In the genomic region with DNA sequence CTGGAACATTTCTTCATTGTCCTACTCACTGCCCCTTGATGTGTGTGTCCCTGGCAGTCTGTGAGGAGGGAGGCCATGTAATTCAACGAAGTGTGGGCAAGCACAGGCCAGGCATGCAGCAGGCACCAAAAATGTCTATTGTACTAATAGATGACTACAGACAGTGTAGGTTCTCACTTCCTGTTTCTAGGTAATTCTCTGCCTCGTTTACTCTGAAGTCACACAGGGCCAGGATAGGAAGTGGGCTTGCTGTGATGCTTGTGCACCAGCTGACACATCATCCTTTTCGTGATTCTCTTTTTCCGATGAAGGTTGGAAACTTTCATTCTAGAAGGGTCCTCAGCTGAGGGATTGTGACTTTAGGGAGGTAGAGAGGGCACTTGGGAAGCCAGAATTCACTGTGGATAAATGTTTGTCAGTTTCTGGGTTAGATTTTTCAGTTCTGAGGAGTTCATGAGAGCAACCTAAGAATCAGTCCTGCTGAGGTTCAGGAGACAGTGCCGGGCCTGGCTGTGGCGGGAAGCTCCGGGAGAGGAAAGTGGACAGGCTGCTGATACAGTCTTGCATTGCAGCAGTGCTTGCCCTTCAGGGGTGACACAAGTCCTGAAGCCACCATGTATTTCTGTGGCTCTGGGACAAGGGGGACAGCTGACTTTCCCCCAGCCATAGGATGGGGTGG, we compare ENCODE assay signal across 8 cellular contexts. TPM values are rescaled to one million over a fixed set of nuclear protein-coding genes. Genes with fewer than 3 reads are reported as not detected.
DNase-seq lines count a peak whose midpoint lies in the region; ATAC-seq and TF ChIP-seq lines count a peak whose summit lies in the region.

No MANE protein-coding gene starts in this region.

- peak overlapping the region; percentile 48 to 96 (median 78) for H3K27ac Mint-ChIP-seq in immature natural killer cell

- no peaks in the 10 kb centered on the region for H3K36me3 Mint-ChIP-seq in immature natural killer cell

- no peak for TF ChIP-seq POLR2A in vagina (IDR thresholded peaks at IDR 0.05)

- intact Hi-C loops in vagina (cut with DNase I) = no loop called here

- DNase-seq in GM19238 (ENCODE audit: insufficient read length, low spot score) (peak; percentile 80), T-helper 9 cell (peak; percentile 21), immature natural killer cell (peak in 2 of 3 donors; percentile 21 to 61), G401 (ENCODE audit: low spot score) (no peak), NCI-H187 treated with DMSO at 0.1 percent for 48 hours (lab: John Stamatoyannopoulos, UW) (no peak), vagina (ENCODE audit: extremely low spot score in 2 of 2) (no peak), RKO (ENCODE audit: low spot score) (no peak)

- H3K9me3 Mint-ChIP-seq in immature natural killer cell = no peaks in the 10 kb centered on the region

- in situ Hi-C loops in G401 (cut with HindIII; ENCODE audit: low sequenced_read_pairs) = no loop called here

- peak; percentile 93 for ATAC-seq in HG03095 (IDR thresholded peaks at IDR 0.05; ENCODE audit: unreplicated experiment)

- peaks cover 9% of the 10 kb centered on the region for H3K4me1 ChIP-seq in vagina

- no peaks in the 10 kb centered on the region for H3K27me3 ChIP-seq in vagina

- TF ChIP-seq CTCF in vagina (IDR thresholded peaks at IDR 0.05) = no peak

- peaks cover 19 to 21% of the 10 kb centered on the region in 2 donors for H3K4me1 Mint-ChIP-seq in immature natural killer cell

- H3K27me3 Mint-ChIP-seq in immature natural killer cell (ENCODE audit: low read depth in 3 of 3) = peaks cover 6 to 16% (median 12%) of the 10 kb centered on the region in 3 donors

- no peak overlapping the region for H3K27ac ChIP-seq in vagina

- no peaks in the 10 kb centered on the region for H3K9me3 ChIP-seq in vagina

- no peak overlapping the region for H3K4me3 ChIP-seq in vagina

- H3K4me3 Mint-ChIP-seq in immature natural killer cell = peak overlapping the region in 3 of 5 donors; percentile 27 to 82 (median 52)

- H3K36me3 ChIP-seq in vagina = no peaks in the 10 kb centered on the region

RNA-seq across cellular contexts. Expression of a gene that starts 4.3 kb away (rescaled TPM):
- polyA plus RNA-seq in immature natural killer cell = under 1 TPM; 0.55 to 0.97 (median 0.65) TPM
- total RNA-seq in G401 (2014; rRNA removed; shearing (Covaris generic)) = 12.7 and 13.4 TPM in 2 replicates
- total RNA-seq in vagina = 159 TPM

Comparison
In these comparisons a context has a peak if more than half of its experiments do, and no peak if none do; other contexts are left out.
1. DNase-seq: peak in GM19238 (single experiment), T-helper 9 cell (single experiment) and immature natural killer cell (2 of 3); none in G401 (single experiment), NCI-H187 treated with DMSO at 0.1 percent for 48 hours (single experiment), vagina (0 of 2) and RKO (single experiment).
2. RNA of a gene that starts 4.3 kb away (total RNA-seq): 159 TPM in vagina (single experiment); 12.7 to 13.4 TPM in G401; every median in the first group is over 10 times any median in the second.